In genomic region chr1:32394890-32395415, GRCh38 we compare ENCODE assay signal across 7 cellular contexts. TPM values are rescaled to one million over a fixed set of nuclear protein-coding genes. Genes with fewer than 3 reads are reported as not detected.
DNase-seq lines count a peak whose midpoint lies in the region; ATAC-seq, FAIRE-seq and TF ChIP-seq lines count a peak whose summit lies in the region.

No MANE protein-coding gene starts in this region.

- intact Hi-C loops in HepG2 (cut with micrococcal nuclease; ENCODE audit: unreplicated experiment): loop anchor here (2.0 to 10.0 kb wide), 2 partner anchors 44 to 60 kb away; partner anchors contain the start of gene MARCKSL1

- peaks cover 5% of the 10 kb centered on the region; the same call in 1 of the 2 replicates for H3K36me3 ChIP-seq in KMS-11 (ENCODE audit: insufficient read depth)
- peaks cover 10 to 17% of the 10 kb centered on the region in 2 experiments; a peak in 4 of 5 replicates for H3K36me3 ChIP-seq in HepG2 (replicated peaks in 1 of 2; ENCODE audit: control insufficient read depth in 1 of 2, insufficient read depth in 2 of 2, low read length in 2 of 2)
- H3K36me3 ChIP-seq in tibial nerve: peaks cover 0 to 25% (median 0%) of the 10 kb centered on the region in 3 donors

- 6% methylated on average over 7 of the region's 14 CpGs for WGBS in HepG2 (ENCODE audit: low lambda C conversion rate)
- WGBS in tibial nerve, 2 donors: 3% methylated on average over 13 to 14 of the region's 14 CpGs

- peak overlapping the region; percentile 83 for H3K9ac ChIP-seq in KMS-11
- H3K9ac ChIP-seq in HepG2 (ENCODE audit: insufficient read depth, low read depth, low read length): peak overlapping the region; percentile 89

- POLR2A ChIA-PET in HepG2 (lab: Yijun Ruan, JAX): interaction anchor here (0.6 to 3.0 kb wide), 32 partner anchors 10 to 322 kb away, joined by 3 to 37 read pairs (median 6); partner anchors contain the start of genes CCDC28B, HDAC1, IQCC and KPNA6

- TF ChIP-seq RAD21 in HepG2 (CRISPR knock-in tag; IDR thresholded peaks at IDR 0.05): no peak

- H3K27ac ChIP-seq in KMS-11 (peak overlapping the region; percentile 45), HepG2 (ENCODE audit: extremely low read length, insufficient read depth, low read length) (peak overlapping the region; percentile 96), tibial nerve (peak overlapping the region; percentile 95 to 98 (median 97))

- H3K4me1 ChIP-seq in KMS-11 (ENCODE audit: low read depth, poor library complexity, severe bottlenecking): peaks cover 21% of the 10 kb centered on the region
- peaks cover 31% of the 10 kb centered on the region for H3K4me1 ChIP-seq in HepG2 (ENCODE audit: insufficient read depth, low read length)
- H3K4me1 ChIP-seq in tibial nerve: peaks cover 3 to 44% (median 17%) of the 10 kb centered on the region in 4 donors

- TF ChIP-seq EP300 in HepG2 (IDR thresholded peaks at IDR 0.05; ENCODE audit: low read depth in 2 of 2, low read length in 2 of 2) (no peak), HepG2 (CRISPR knock-in tag; IDR thresholded peaks at IDR 0.05; ENCODE audit: borderline replicate concordance) (no peak), tibial nerve (IDR thresholded peaks at IDR 0.05) (no peak)

- DNase-seq in astrocyte of the cerebellum (ENCODE audit: low read depth): no peak
- DNase-seq in HepG2 (ENCODE audit: low spot score): peak; percentile 56
- no peak for DNase-seq in tibial nerve (ENCODE audit: low spot score in 2 of 2)
- no peak for DNase-seq in effector CD4-positive, alpha-beta T cell
- no peak for DNase-seq in dermis blood vessel endothelial cell

- FAIRE-seq in HepG2 (lab: Jason Lieb, UNC): peak; percentile 54

- no peaks in the 10 kb centered on the region for H3K9me3 ChIP-seq in HepG2 (ENCODE audit: low read length)
- no peaks in the 10 kb centered on the region for H3K9me3 ChIP-seq in tibial nerve

- H3K27me3 ChIP-seq in KMS-11 (ENCODE audit: insufficient read depth, low read depth): no peaks in the 10 kb centered on the region
- no peaks in the 10 kb centered on the region; a peak in 1 of 5 replicates for H3K27me3 ChIP-seq in HepG2 (ENCODE audit: control insufficient read depth in 1 of 2, insufficient read depth in 2 of 2, low read length in 2 of 2)
- H3K27me3 ChIP-seq in tibial nerve: no peaks in the 10 kb centered on the region

- TF ChIP-seq POLR2A in HepG2 (IDR thresholded peaks at IDR 0.05; ENCODE audit: insufficient read depth in 1 of 2, low read depth in 2 of 2, low read length in 2 of 2) (peak in 1 of 2 experiments; percentile 32; a peak in 2 of 4 replicates), tibial nerve (IDR thresholded peaks at IDR 0.05) (no peak)

- peak overlapping the region; percentile 86 for H2AFZ ChIP-seq in KMS-11 (ENCODE audit: low read depth)
- H2AFZ ChIP-seq in HepG2 (ENCODE audit: low read length): peak overlapping the region; percentile 48

- TF ChIP-seq CTCF in KMS-11 (conservative IDR thresholded peaks at IDR 0.05; ENCODE audit: low read depth, low read length) (no peak), astrocyte of the cerebellum (IDR thresholded peaks at IDR 0.05; ENCODE audit: low read depth, low read length, missing control alignments) (no peak), HepG2 (CRISPR knock-in tag; IDR thresholded peaks at IDR 0.05) (no peak), tibial nerve (IDR thresholded peaks at IDR 0.05) (no peak)

- in situ Hi-C loops in astrocyte of the cerebellum (cut with HindIII; ENCODE audit: low sequenced_read_pairs) (loop anchor here (5.0 kb wide), 1 partner anchor 102 kb away; no protein-coding TSS in a partner anchor), HepG2 (cut with HindIII; ENCODE audit: extremely low pct_ligation_motif_present, low pct_unique_long_range_greater_than_20kb) (no loop called here)

- BruUV-seq in HepG2 (replicated peaks; lab: Mats Ljungman, UMichigan): TSS peak; percentile 97

- H4K20me1 ChIP-seq in KMS-11 (ENCODE audit: insufficient read depth) (no peaks in the 10 kb centered on the region), HepG2 (ENCODE audit: insufficient read depth, low read length) (no peaks in the 10 kb centered on the region)

- ATAC-seq in GM18498 (IDR thresholded peaks at IDR 0.05; ENCODE audit: unreplicated experiment) (peak; percentile 6), HepG2 (peak; percentile 33)

- H3K4me2 ChIP-seq in KMS-11 (peak overlapping the region; percentile 81), HepG2 (ENCODE audit: low read depth, low read length) (peak overlapping the region; percentile 87)

- CTCF ChIA-PET in HepG2 (lab: Yijun Ruan, JAX; ENCODE audit: low intra/inter-chr PET ratio, low total read pairs): no interaction called here

- H3K79me2 ChIP-seq in KMS-11 (ENCODE audit: insufficient read depth, low read depth) (peaks cover 16% of the 10 kb centered on the region; the same call in 1 of the 2 replicates), HepG2 (ENCODE audit: insufficient read depth, low read length) (peaks cover 37% of the 10 kb centered on the region)

- no peak overlapping the region for H3K4me3 ChIP-seq in KMS-11 (IDR thresholded peaks at IDR 0.05; ENCODE audit: insufficient read depth, low read depth, low read length)
- H3K4me3 ChIP-seq in astrocyte of the cerebellum (ENCODE audit: low read depth, low read length): peak overlapping the region; percentile 79
- H3K4me3 ChIP-seq in HepG2 (replicated peaks in 1 of 3; ENCODE audit: insufficient read depth in 1 of 3, low read depth in 2 of 3, low read length in 3 of 3): peak overlapping the region; percentile 55 to 99 (median 89)
- H3K4me3 ChIP-seq in tibial nerve: peak overlapping the region; percentile 45 to 98 (median 80)

RNA-seq across cellular contexts. Expression of gene BSDC1, which starts 0.7 kb away (rescaled TPM):
- total RNA-seq in HepG2 (2016; rRNA removed; fragmentation: Illumina TruSeq; extraction: Trizol) (33.2 and 40.3 TPM in 2 replicates), tibial nerve (10 to 100 TPM; 60.6 to 88.7 (median 83.8) TPM), dermis blood vessel endothelial cell (61.5 and 75.7 TPM in 2 replicates)
- 10.7 and 10.9 TPM in 2 replicates for total RNA-seq in HepG2 (2016; cell fraction: cytosol; rRNA removed; fragmentation: Illumina TruSeq; extraction: Trizol; ENCODE audit: low read depth)
- total RNA-seq in HepG2 (2016; cell fraction: insoluble cytoplasmic fraction; rRNA removed; fragmentation: Illumina TruSeq; extraction: Trizol): 35.8 and 41.1 TPM in 2 replicates
- 15.7 and 16.3 TPM in 2 replicates for total RNA-seq in HepG2 (2016; cell fraction: membrane; rRNA removed; fragmentation: Illumina TruSeq; extraction: Trizol)
- total RNA-seq in HepG2 (2016; cell fraction: nucleus; rRNA removed; fragmentation: Illumina TruSeq; extraction: Trizol): 35.4 and 45.5 TPM in 2 replicates
- polyA plus RNA-seq in HepG2 (2011; rRNA removed): 64.2 and 81.8 TPM in 2 replicates
- polyA plus RNA-seq in HepG2 (2011; cell fraction: cytosol; rRNA removed): 39.7 and 41.1 TPM in 2 replicates
- polyA plus RNA-seq in HepG2 (2011; cell fraction: nucleus; rRNA removed): 145 and 160 TPM in 2 replicates
- 41.1 and 50.3 TPM in 2 replicates for polyA plus RNA-seq in HepG2 (2012)
- 2.1 and 2.8 TPM in 2 replicates for polyA plus RNA-seq in HepG2 (2016; cell fraction: cytosol; fragmentation: Illumina TruSeq; extraction: Trizol; ENCODE audit: low read depth)
- 28.1 and 29.2 TPM in 2 replicates for polyA plus RNA-seq in HepG2 (2016; cell fraction: insoluble cytoplasmic fraction; fragmentation: Illumina TruSeq; extraction: Trizol; ENCODE audit: low read depth)
- polyA plus RNA-seq in HepG2 (2016; cell fraction: membrane; fragmentation: Illumina TruSeq; extraction: Trizol; ENCODE audit: low read depth): 5.8 and 6.2 TPM in 2 replicates
- polyA plus RNA-seq in HepG2 (2016; cell fraction: nucleus; fragmentation: Illumina TruSeq; extraction: Trizol; ENCODE audit: insufficient read depth, low read depth): 54.5 and 62.2 TPM in 2 replicates
- polyA minus RNA-seq in HepG2 (2011; rRNA and poly(A)+ RNA removed; ENCODE audit: low replicate concordance): 42.3 and 46.5 TPM in 2 replicates
- polyA minus RNA-seq in HepG2 (2011; cell fraction: cytosol; rRNA and poly(A)+ RNA removed): 22.8 and 24.4 TPM in 2 replicates
- 68.5 and 83.3 TPM in 2 replicates for polyA minus RNA-seq in HepG2 (2011; cell fraction: nucleus; rRNA and poly(A)+ RNA removed)

RNA-seq across cellular contexts. Expression of gene TSSK3, which starts 32.6 kb away (rescaled TPM):
- total RNA-seq in HepG2 (2016; rRNA removed; fragmentation: Illumina TruSeq; extraction: Trizol): 0.62 and 1.0 TPM in 2 replicates
- total RNA-seq in HepG2 (2016; cell fraction: cytosol; rRNA removed; fragmentation: Illumina TruSeq; extraction: Trizol; ENCODE audit: low read depth): not detected in 2 replicates
- 2.0 TPM in 1 of 2 replicates, not detected in the other for total RNA-seq in HepG2 (2016; cell fraction: insoluble cytoplasmic fraction; rRNA removed; fragmentation: Illumina TruSeq; extraction: Trizol)
- 0.53 TPM in 1 of 2 replicates, not detected in the other for total RNA-seq in HepG2 (2016; cell fraction: membrane; rRNA removed; fragmentation: Illumina TruSeq; extraction: Trizol)
- total RNA-seq in HepG2 (2016; cell fraction: nucleus; rRNA removed; fragmentation: Illumina TruSeq; extraction: Trizol): 0.85 and 3.2 TPM in 2 replicates
- polyA plus RNA-seq in HepG2 (2011; rRNA removed): 1.1 and 2.0 TPM in 2 replicates
- polyA plus RNA-seq in HepG2 (2011; cell fraction: cytosol; rRNA removed): 0.31 and 0.35 TPM in 2 replicates
- polyA plus RNA-seq in HepG2 (2011; cell fraction: nucleus; rRNA removed): 5.2 and 6.5 TPM in 2 replicates
- polyA plus RNA-seq in HepG2 (2012): 5.4 and 6.5 TPM in 2 replicates
- polyA plus RNA-seq in HepG2 (2016; cell fraction: cytosol; fragmentation: Illumina TruSeq; extraction: Trizol; ENCODE audit: low read depth): not detected in 2 replicates
- polyA plus RNA-seq in HepG2 (2016; cell fraction: insoluble cytoplasmic fraction; fragmentation: Illumina TruSeq; extraction: Trizol; ENCODE audit: low read depth): 0.23 TPM in 1 of 2 replicates, not detected in the other
- polyA plus RNA-seq in HepG2 (2016; cell fraction: membrane; fragmentation: Illumina TruSeq; extraction: Trizol; ENCODE audit: low read depth): 0.43 TPM in 1 of 2 replicates, not detected in the other
- polyA plus RNA-seq in HepG2 (2016; cell fraction: nucleus; fragmentation: Illumina TruSeq; extraction: Trizol; ENCODE audit: insufficient read depth, low read depth): 3.9 TPM in 2 replicates
- polyA minus RNA-seq in HepG2 (2011; rRNA and poly(A)+ RNA removed; ENCODE audit: low replicate concordance): 1.1 and 2.7 TPM in 2 replicates
- polyA minus RNA-seq in HepG2 (2011; cell fraction: cytosol; rRNA and poly(A)+ RNA removed): not detected in 2 replicates
- 2.3 and 3.6 TPM in 2 replicates for polyA minus RNA-seq in HepG2 (2011; cell fraction: nucleus; rRNA and poly(A)+ RNA removed)
- total RNA-seq in tibial nerve: 1 to 10 TPM in 3 of 4 donors, under 1 TPM in 1; 0.44 to 1.5 (median 1.2) TPM
- 0.14 TPM in 1 of 2 replicates, not detected in the other for total RNA-seq in dermis blood vessel endothelial cell

RNA-seq across cellular contexts. Expression of gene FAM229A, which starts 32.7 kb away (rescaled TPM):
- total RNA-seq in HepG2 (2016; rRNA removed; fragmentation: Illumina TruSeq; extraction: Trizol) (0.31 and 3.2 TPM in 2 replicates), tibial nerve (10 to 100 TPM in 3 of 4 donors, 1 to 10 TPM in 1; 9.4 to 23.5 (median 16.3) TPM), dermis blood vessel endothelial cell (0.88 and 2.0 TPM in 2 replicates)
- total RNA-seq in HepG2 (2016; cell fraction: cytosol; rRNA removed; fragmentation: Illumina TruSeq; extraction: Trizol; ENCODE audit: low read depth): 0.71 TPM in 1 of 2 replicates, not detected in the other
- 0.46 and 3.1 TPM in 2 replicates for total RNA-seq in HepG2 (2016; cell fraction: insoluble cytoplasmic fraction; rRNA removed; fragmentation: Illumina TruSeq; extraction: Trizol)
- total RNA-seq in HepG2 (2016; cell fraction: membrane; rRNA removed; fragmentation: Illumina TruSeq; extraction: Trizol): 0.12 and 0.65 TPM in 2 replicates
- total RNA-seq in HepG2 (2016; cell fraction: nucleus; rRNA removed; fragmentation: Illumina TruSeq; extraction: Trizol): 3.2 and 5.0 TPM in 2 replicates
- polyA plus RNA-seq in HepG2 (2011; rRNA removed): 17.6 and 21.8 TPM in 2 replicates
- polyA plus RNA-seq in HepG2 (2011; cell fraction: cytosol; rRNA removed): 2.4 and 5.1 TPM in 2 replicates
- polyA plus RNA-seq in HepG2 (2011; cell fraction: nucleus; rRNA removed): 142 and 179 TPM in 2 replicates
- 7.7 and 16.0 TPM in 2 replicates for polyA plus RNA-seq in HepG2 (2012)
- polyA plus RNA-seq in HepG2 (2016; cell fraction: cytosol; fragmentation: Illumina TruSeq; extraction: Trizol; ENCODE audit: low read depth): 0.22 and 0.24 TPM in 2 replicates
- polyA plus RNA-seq in HepG2 (2016; cell fraction: insoluble cytoplasmic fraction; fragmentation: Illumina TruSeq; extraction: Trizol; ENCODE audit: low read depth): 0.81 and 0.98 TPM in 2 replicates
- polyA plus RNA-seq in HepG2 (2016; cell fraction: membrane; fragmentation: Illumina TruSeq; extraction: Trizol; ENCODE audit: low read depth): 0.13 and 0.55 TPM in 2 replicates
- 26.3 and 28.4 TPM in 2 replicates for polyA plus RNA-seq in HepG2 (2016; cell fraction: nucleus; fragmentation: Illumina TruSeq; extraction: Trizol; ENCODE audit: insufficient read depth, low read depth)
- polyA minus RNA-seq in HepG2 (2011; rRNA and poly(A)+ RNA removed; ENCODE audit: low replicate concordance): 6.1 and 8.3 TPM in 2 replicates
- polyA minus RNA-seq in HepG2 (2011; cell fraction: cytosol; rRNA and poly(A)+ RNA removed): 1.3 and 1.8 TPM in 2 replicates
- polyA minus RNA-seq in HepG2 (2011; cell fraction: nucleus; rRNA and poly(A)+ RNA removed): 16.6 and 17.9 TPM in 2 replicates

RNA-seq across cellular contexts. Expression of gene MARCKSL1, which starts 58.9 kb away (rescaled TPM):
- total RNA-seq in HepG2 (2016; rRNA removed; fragmentation: Illumina TruSeq; extraction: Trizol) (81.9 and 85.1 TPM in 2 replicates), tibial nerve (10 to 100 TPM; 42.4 to 61.2 (median 45.0) TPM), dermis blood vessel endothelial cell (129 and 147 TPM in 2 replicates)
- 39.3 and 48.2 TPM in 2 replicates for total RNA-seq in HepG2 (2016; cell fraction: cytosol; rRNA removed; fragmentation: Illumina TruSeq; extraction: Trizol; ENCODE audit: low read depth)
- 79.9 and 80.4 TPM in 2 replicates for total RNA-seq in HepG2 (2016; cell fraction: insoluble cytoplasmic fraction; rRNA removed; fragmentation: Illumina TruSeq; extraction: Trizol)
- total RNA-seq in HepG2 (2016; cell fraction: membrane; rRNA removed; fragmentation: Illumina TruSeq; extraction: Trizol): 99.4 and 121 TPM in 2 replicates
- total RNA-seq in HepG2 (2016; cell fraction: nucleus; rRNA removed; fragmentation: Illumina TruSeq; extraction: Trizol): 41.2 and 48.0 TPM in 2 replicates
- 134 and 155 TPM in 2 replicates for polyA plus RNA-seq in HepG2 (2011; rRNA removed)
- polyA plus RNA-seq in HepG2 (2011; cell fraction: cytosol; rRNA removed): 175 and 198 TPM in 2 replicates
- 42.9 and 54.2 TPM in 2 replicates for polyA plus RNA-seq in HepG2 (2011; cell fraction: nucleus; rRNA removed)
- polyA plus RNA-seq in HepG2 (2012): 93.4 and 110 TPM in 2 replicates
- 130 and 155 TPM in 2 replicates for polyA plus RNA-seq in HepG2 (2016; cell fraction: cytosol; fragmentation: Illumina TruSeq; extraction: Trizol; ENCODE audit: low read depth)
- polyA plus RNA-seq in HepG2 (2016; cell fraction: insoluble cytoplasmic fraction; fragmentation: Illumina TruSeq; extraction: Trizol; ENCODE audit: low read depth): 249 and 301 TPM in 2 replicates
- 253 and 267 TPM in 2 replicates for polyA plus RNA-seq in HepG2 (2016; cell fraction: membrane; fragmentation: Illumina TruSeq; extraction: Trizol; ENCODE audit: low read depth)
- 142 and 146 TPM in 2 replicates for polyA plus RNA-seq in HepG2 (2016; cell fraction: nucleus; fragmentation: Illumina TruSeq; extraction: Trizol; ENCODE audit: insufficient read depth, low read depth)
- 31.7 and 183 TPM in 2 replicates for polyA minus RNA-seq in HepG2 (2011; rRNA and poly(A)+ RNA removed; ENCODE audit: low replicate concordance)
- 56.3 and 59.3 TPM in 2 replicates for polyA minus RNA-seq in HepG2 (2011; cell fraction: cytosol; rRNA and poly(A)+ RNA removed)
- polyA minus RNA-seq in HepG2 (2011; cell fraction: nucleus; rRNA and poly(A)+ RNA removed): 34.6 and 44.4 TPM in 2 replicates

Comparison
In these comparisons a context has a peak if more than half of its experiments do, and no peak if none do; other contexts are left out.
1. H3K27ac ChIP-seq: peak in every context shown above with its lines; median percentile 97 in tibial nerve; 96 in HepG2; 45 in KMS-11.